1 cellular context compared by ENCODE assay signal in the genomic region with DNA sequence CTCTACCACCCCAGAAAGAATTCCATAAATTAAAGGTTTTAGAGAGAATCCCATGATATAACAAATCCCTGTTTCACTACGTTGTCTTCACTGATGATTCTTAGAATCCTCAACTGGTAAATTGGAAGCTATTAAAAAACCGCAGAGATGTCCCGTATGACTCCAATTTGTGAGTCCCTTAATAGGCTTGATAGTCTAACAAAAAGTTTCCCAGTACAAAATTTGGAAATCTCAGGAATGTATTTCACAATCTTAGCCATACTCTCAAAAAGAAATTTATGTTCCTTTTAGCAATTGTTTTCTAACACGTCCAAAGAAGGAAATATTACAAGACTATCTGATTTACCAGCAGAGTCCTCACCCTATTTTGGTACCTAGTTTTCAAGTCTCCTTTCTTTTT.
TF ChIP-seq lines count a peak whose summit lies in the region.

No MANE protein-coding gene starts in this region.

TF ChIP-seq in HepG2, 621 proteins besides CTCF, POLR2A, EP300 and RAD21:
- peak; percentile 43; the same call in 1 of the 2 replicates for TF ChIP-seq CEBPB (IDR thresholded peaks at IDR 0.05; ENCODE audit: borderline replicate concordance, low read depth, low read length)
- TF ChIP-seq, protein P1, sequence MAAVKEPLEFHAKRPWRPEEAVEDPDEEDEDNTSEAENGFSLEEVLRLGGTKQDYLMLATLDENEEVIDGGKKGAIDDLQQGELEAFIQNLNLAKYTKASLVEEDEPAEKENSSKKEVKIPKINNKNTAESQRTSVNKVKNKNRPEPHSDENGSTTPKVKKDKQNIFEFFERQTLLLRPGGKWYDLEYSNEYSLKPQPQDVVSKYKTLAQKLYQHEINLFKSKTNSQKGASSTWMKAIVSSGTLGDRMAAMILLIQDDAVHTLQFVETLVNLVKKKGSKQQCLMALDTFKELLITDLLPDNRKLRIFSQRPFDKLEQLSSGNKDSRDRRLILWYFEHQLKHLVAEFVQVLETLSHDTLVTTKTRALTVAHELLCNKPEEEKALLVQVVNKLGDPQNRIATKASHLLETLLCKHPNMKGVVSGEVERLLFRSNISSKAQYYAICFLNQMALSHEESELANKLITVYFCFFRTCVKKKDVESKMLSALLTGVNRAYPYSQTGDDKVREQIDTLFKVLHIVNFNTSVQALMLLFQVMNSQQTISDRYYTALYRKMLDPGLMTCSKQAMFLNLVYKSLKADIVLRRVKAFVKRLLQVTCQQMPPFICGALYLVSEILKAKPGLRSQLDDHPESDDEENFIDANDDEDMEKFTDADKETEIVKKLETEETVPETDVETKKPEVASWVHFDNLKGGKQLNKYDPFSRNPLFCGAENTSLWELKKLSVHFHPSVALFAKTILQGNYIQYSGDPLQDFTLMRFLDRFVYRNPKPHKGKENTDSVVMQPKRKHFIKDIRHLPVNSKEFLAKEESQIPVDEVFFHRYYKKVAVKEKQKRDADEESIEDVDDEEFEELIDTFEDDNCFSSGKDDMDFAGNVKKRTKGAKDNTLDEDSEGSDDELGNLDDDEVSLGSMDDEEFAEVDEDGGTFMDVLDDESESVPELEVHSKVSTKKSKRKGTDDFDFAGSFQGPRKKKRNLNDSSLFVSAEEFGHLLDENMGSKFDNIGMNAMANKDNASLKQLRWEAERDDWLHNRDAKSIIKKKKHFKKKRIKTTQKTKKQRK (IDR thresholded peaks at IDR 0.05; ENCODE audit: low read length) = no peak
- no peak for TF ChIP-seq ZBTB42 (CRISPR knock-in tag; IDR thresholded peaks at IDR 0.05)
- no peak for TF ChIP-seq HDAC1 (CRISPR knock-in tag; IDR thresholded peaks at IDR 0.05)
- TF ChIP-seq, protein P2, sequence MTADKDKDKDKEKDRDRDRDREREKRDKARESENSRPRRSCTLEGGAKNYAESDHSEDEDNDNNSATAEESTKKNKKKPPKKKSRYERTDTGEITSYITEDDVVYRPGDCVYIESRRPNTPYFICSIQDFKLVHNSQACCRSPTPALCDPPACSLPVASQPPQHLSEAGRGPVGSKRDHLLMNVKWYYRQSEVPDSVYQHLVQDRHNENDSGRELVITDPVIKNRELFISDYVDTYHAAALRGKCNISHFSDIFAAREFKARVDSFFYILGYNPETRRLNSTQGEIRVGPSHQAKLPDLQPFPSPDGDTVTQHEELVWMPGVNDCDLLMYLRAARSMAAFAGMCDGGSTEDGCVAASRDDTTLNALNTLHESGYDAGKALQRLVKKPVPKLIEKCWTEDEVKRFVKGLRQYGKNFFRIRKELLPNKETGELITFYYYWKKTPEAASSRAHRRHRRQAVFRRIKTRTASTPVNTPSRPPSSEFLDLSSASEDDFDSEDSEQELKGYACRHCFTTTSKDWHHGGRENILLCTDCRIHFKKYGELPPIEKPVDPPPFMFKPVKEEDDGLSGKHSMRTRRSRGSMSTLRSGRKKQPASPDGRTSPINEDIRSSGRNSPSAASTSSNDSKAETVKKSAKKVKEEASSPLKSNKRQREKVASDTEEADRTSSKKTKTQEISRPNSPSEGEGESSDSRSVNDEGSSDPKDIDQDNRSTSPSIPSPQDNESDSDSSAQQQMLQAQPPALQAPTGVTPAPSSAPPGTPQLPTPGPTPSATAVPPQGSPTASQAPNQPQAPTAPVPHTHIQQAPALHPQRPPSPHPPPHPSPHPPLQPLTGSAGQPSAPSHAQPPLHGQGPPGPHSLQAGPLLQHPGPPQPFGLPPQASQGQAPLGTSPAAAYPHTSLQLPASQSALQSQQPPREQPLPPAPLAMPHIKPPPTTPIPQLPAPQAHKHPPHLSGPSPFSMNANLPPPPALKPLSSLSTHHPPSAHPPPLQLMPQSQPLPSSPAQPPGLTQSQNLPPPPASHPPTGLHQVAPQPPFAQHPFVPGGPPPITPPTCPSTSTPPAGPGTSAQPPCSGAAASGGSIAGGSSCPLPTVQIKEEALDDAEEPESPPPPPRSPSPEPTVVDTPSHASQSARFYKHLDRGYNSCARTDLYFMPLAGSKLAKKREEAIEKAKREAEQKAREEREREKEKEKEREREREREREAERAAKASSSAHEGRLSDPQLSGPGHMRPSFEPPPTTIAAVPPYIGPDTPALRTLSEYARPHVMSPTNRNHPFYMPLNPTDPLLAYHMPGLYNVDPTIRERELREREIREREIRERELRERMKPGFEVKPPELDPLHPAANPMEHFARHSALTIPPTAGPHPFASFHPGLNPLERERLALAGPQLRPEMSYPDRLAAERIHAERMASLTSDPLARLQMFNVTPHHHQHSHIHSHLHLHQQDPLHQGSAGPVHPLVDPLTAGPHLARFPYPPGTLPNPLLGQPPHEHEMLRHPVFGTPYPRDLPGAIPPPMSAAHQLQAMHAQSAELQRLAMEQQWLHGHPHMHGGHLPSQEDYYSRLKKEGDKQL (CRISPR knock-in tag; IDR thresholded peaks at IDR 0.05; ENCODE audit: low read depth) = no peak
